8 cellular contexts compared by ENCODE assay signal in genomic region chr22:22060200-22061084, GRCh38.
DNase-seq lines count a peak whose midpoint lies in the region; ATAC-seq and TF ChIP-seq lines count a peak whose summit lies in the region.

No MANE protein-coding gene starts in this region.

- no peak overlapping the region for H3K4me3 Mint-ChIP-seq in activated CD4-positive, alpha-beta T cell treated with anti-CD3 and anti-CD28 coated beads, Interleukin-2, amount 10 ng/mL, durations not matched to agents 24 days and 14 days
- H3K4me3 Mint-ChIP-seq in naive thymus-derived CD4-positive, alpha-beta T cell: no peak overlapping the region

- no peaks in the 10 kb centered on the region for H3K9me3 Mint-ChIP-seq in activated CD4-positive, alpha-beta T cell treated with anti-CD3 and anti-CD28 coated beads, Interleukin-2, amount 10 ng/mL, durations not matched to agents 24 days and 14 days
- no peaks in the 10 kb centered on the region for H3K9me3 Mint-ChIP-seq in naive thymus-derived CD4-positive, alpha-beta T cell

- intact Hi-C loops in activated CD4-positive, alpha-beta T cell treated with anti-CD3 and anti-CD28 coated beads, Interleukin-2, amount 10 ng/mL, durations not matched to agents 24 days and 14 days (cut with micrococcal nuclease): loop anchor here (10.0 kb wide), 1 partner anchor 94 kb away; no protein-coding TSS in a partner anchor
- intact Hi-C loops in naive thymus-derived CD4-positive, alpha-beta T cell (cut with micrococcal nuclease): no loop called here

- H3K27me3 Mint-ChIP-seq in activated CD4-positive, alpha-beta T cell treated with anti-CD3 and anti-CD28 coated beads, Interleukin-2, amount 10 ng/mL, durations not matched to agents 24 days and 14 days: peaks cover 28% of the 10 kb centered on the region
- peaks cover 17 to 37% (median 25%) of the 10 kb centered on the region in 5 donors for H3K27me3 Mint-ChIP-seq in naive thymus-derived CD4-positive, alpha-beta T cell

- H3K27ac Mint-ChIP-seq in activated CD4-positive, alpha-beta T cell treated with anti-CD3 and anti-CD28 coated beads, Interleukin-2, amount 10 ng/mL, durations not matched to agents 24 days and 14 days: no peak overlapping the region
- no peak overlapping the region for H3K27ac Mint-ChIP-seq in naive thymus-derived CD4-positive, alpha-beta T cell

- no peak overlapping the region for H3K27ac ChIP-seq in naive thymus-derived CD4-positive, alpha-beta T cell (ENCODE audit: low read depth, low read length)
- peak overlapping the region in 3 of 4 donors; percentile 51 to 91 (median 84) for H3K27ac ChIP-seq in tibial nerve

- TF ChIP-seq POLR2A in tibial nerve (IDR thresholded peaks at IDR 0.05): no peak

- CTCF ChIA-PET in naive thymus-derived CD4-positive, alpha-beta T cell (lab: Charles Lee): no interaction called here

- H3K4me1 ChIP-seq in naive thymus-derived CD4-positive, alpha-beta T cell (ENCODE audit: control insufficient read depth in 2 of 2, insufficient read depth in 2 of 2, low read length in 2 of 2): no peaks in the 10 kb centered on the region
- H3K4me1 ChIP-seq in tibial nerve: peaks cover 0 to 25% (median 16%) of the 10 kb centered on the region in 4 donors

- no peaks in the 10 kb centered on the region for H3K9me3 ChIP-seq in naive thymus-derived CD4-positive, alpha-beta T cell (ENCODE audit: control insufficient read depth in 2 of 3, low read length in 3 of 3)
- H3K9me3 ChIP-seq in tibial nerve: no peaks in the 10 kb centered on the region

- TF ChIP-seq EP300 in tibial nerve (IDR thresholded peaks at IDR 0.05): no peak

- peak; percentile 21 for DNase-seq in NCI-H146 (lab: John Stamatoyannopoulos, UW)
- DNase-seq in NCI-H146 treated with DMSO at 0.1 percent for 48 hours (lab: John Stamatoyannopoulos, UW; ENCODE audit: unreplicated experiment): no peak
- peak; percentile 33 for DNase-seq in LHCN-M2 (ENCODE audit: low read depth)
- peak; percentile 89 for DNase-seq in activated CD4-positive, alpha-beta T cell treated with anti-CD3 and anti-CD28 coated beads, Interleukin-2, amount 10 ng/mL, durations not matched to agents 24 days and 14 days
- DNase-seq in epithelial cell of esophagus (ENCODE audit: low read depth): peak; percentile 70
- peak in 4 of 9 donors; percentile 10 to 76 (median 26) for DNase-seq in naive thymus-derived CD4-positive, alpha-beta T cell
- peak; percentile 29 to 53 for DNase-seq in tibial nerve (ENCODE audit: low spot score in 2 of 2)

- ATAC-seq in naive thymus-derived CD4-positive, alpha-beta T cell: peak; percentile 73
- no peak for ATAC-seq in HG02623 (IDR thresholded peaks at IDR 0.05; ENCODE audit: unreplicated experiment)

- WGBS in tibial nerve, 2 donors: 37 to 50% methylated on average over 8 to 11 of the region's 11 CpGs

- H3K4me3 ChIP-seq in epithelial cell of esophagus (ENCODE audit: low read length): no peak overlapping the region
- H3K4me3 ChIP-seq in naive thymus-derived CD4-positive, alpha-beta T cell (ENCODE audit: low read length): no peak overlapping the region
- H3K4me3 ChIP-seq in tibial nerve: no peak overlapping the region

- POLR2A ChIA-PET in naive thymus-derived CD4-positive, alpha-beta T cell (lab: Charles Lee): no interaction called here

- no peaks in the 10 kb centered on the region for H3K36me3 ChIP-seq in naive thymus-derived CD4-positive, alpha-beta T cell (ENCODE audit: control insufficient read depth in 2 of 3, insufficient read depth in 3 of 3, low read length in 3 of 3)
- H3K36me3 ChIP-seq in tibial nerve: no peaks in the 10 kb centered on the region

- no peaks in the 10 kb centered on the region for H3K36me3 Mint-ChIP-seq in activated CD4-positive, alpha-beta T cell treated with anti-CD3 and anti-CD28 coated beads, Interleukin-2, amount 10 ng/mL, durations not matched to agents 24 days and 14 days (ENCODE audit: low read depth)
- H3K36me3 Mint-ChIP-seq in naive thymus-derived CD4-positive, alpha-beta T cell: no peaks in the 10 kb centered on the region

- H3K4me1 Mint-ChIP-seq in activated CD4-positive, alpha-beta T cell treated with anti-CD3 and anti-CD28 coated beads, Interleukin-2, amount 10 ng/mL, durations not matched to agents 24 days and 14 days: no peaks in the 10 kb centered on the region
- peaks cover 0 to 4% (median 0%) of the 10 kb centered on the region in 7 donors for H3K4me1 Mint-ChIP-seq in naive thymus-derived CD4-positive, alpha-beta T cell

- H3K27me3 ChIP-seq in naive thymus-derived CD4-positive, alpha-beta T cell (ENCODE audit: control insufficient read depth in 2 of 2, insufficient read depth in 2 of 2, low read length in 2 of 2): no peaks in the 10 kb centered on the region
- no peaks in the 10 kb centered on the region for H3K27me3 ChIP-seq in tibial nerve

- TF ChIP-seq CTCF in epithelial cell of esophagus (IDR thresholded peaks at IDR 0.05; ENCODE audit: insufficient read depth, low read depth, low read length, missing control alignments): peak; percentile 88
- peak; percentile 43 to 64 (median 59) for TF ChIP-seq CTCF in tibial nerve (IDR thresholded peaks at IDR 0.05)
